In genomic region chr10:94889123-94889522, GRCh38 we compare ENCODE assay signal across 38 cellular contexts. TPM values are rescaled to one million over a fixed set of nuclear protein-coding genes. Genes with fewer than 3 reads are reported as not detected.
"Had no signal": no experiment of that assay in that cellular context is flagged by ENCODE, and none has a peak within 500 bp of the region (broad histone marks: within the 10 kb centered on the region; RNA-seq: fewer than 3 reads in every experiment).

No MANE protein-coding gene starts in this region.

- H3K27ac ChIP-seq: adrenal gland, ascending aorta, body of pancreas, brain microvascular endothelial cell, breast epithelium, cardiac muscle cell had no signal

- H3K9me3 ChIP-seq: adrenal gland, ascending aorta, body of pancreas had no signal

- ATAC-seq: activated naive CD4-positive, alpha-beta T cell treated with anti-CD3 and anti-CD28 coated beads, Interleukin-2, amount 50 U/mL, for 72 hours; activated naive CD8-positive, alpha-beta T cell treated with anti-CD3 and anti-CD28 coated beads, Interleukin-2, amount 50 U/mL, for 24 hours; activated T-cell treated with anti-CD3 and anti-CD28 coated beads, Interleukin-2, amount 50 U/mL, for 4 hours; activated T-cell treated with anti-CD3 and anti-CD28 coated beads, Interleukin-2, amount 50 U/mL, for 72 hours; activated T-helper 17 cell treated with anti-CD3 and anti-CD28 coated beads, Interleukin-2, amount 50 U/mL, for 72 hours; body of pancreas had no signal

- H3K36me3 ChIP-seq: adrenal gland, ascending aorta, brain microvascular endothelial cell, breast epithelium, cardiac muscle cell had no signal

- H3K27me3 ChIP-seq: adrenal gland, ascending aorta, body of pancreas, brain microvascular endothelial cell, breast epithelium, cardiac muscle cell had no signal

- H3K4me3 ChIP-seq: adrenal gland, ascending aorta, body of pancreas, breast epithelium, cardiac muscle cell had no signal

- H3K4me1 ChIP-seq: adrenal gland, ascending aorta, body of pancreas, breast epithelium had no signal

- DNase-seq: activated effector memory CD4-positive, alpha-beta T cell treated with anti-CD3 and anti-CD28 coated beads, Interleukin-2, amount 50 U/mL, for 16 hours; activated effector memory CD4-positive, alpha-beta T cell treated with Interleukin-2 at 50 U/mL for 16 hours; activated gamma-delta T cell; activated gamma-delta T cell treated with Interleukin-2 at 50 U/mL for 16 hours; activated naive CD4-positive, alpha-beta T cell; activated naive CD4-positive, alpha-beta T cell treated with anti-CD3 and anti-CD28 coated beads for 36 hours; activated naive CD4-positive, alpha-beta T cell treated with anti-CD3 and anti-CD28 coated beads, Interleukin-2, amount 10 ng/mL, durations not matched to agents 7 days and 5 days; activated naive CD4-positive, alpha-beta T cell treated with anti-CD3 and anti-CD28 coated beads, Interleukin-2, amount 50 U/mL, for 16 hours; activated naive CD4-positive, alpha-beta T cell treated with Interleukin-2 at 50 U/mL for 16 hours; activated naive CD8-positive, alpha-beta T cell treated with anti-CD3 and anti-CD28 coated beads for 36 hours; activated naive CD8-positive, alpha-beta T cell treated with anti-CD3 and anti-CD28 coated beads, Interleukin-2, amount 10 ng/mL, durations not matched to agents 7 days and 5 days; activated naive CD8-positive, alpha-beta T cell treated with anti-CD3 and anti-CD28 coated beads, Interleukin-2, amount 50 U/mL, for 24 hours; activated T-cell treated with anti-CD3 and anti-CD28 coated beads, Interleukin-2, amount 50 U/mL, for 1 hour; activated T-cell treated with anti-CD3 and anti-CD28 coated beads, Interleukin-2, amount 50 U/mL, for 24 hours; activated T-cell treated with anti-CD3 and anti-CD28 coated beads, Interleukin-2, amount 50 U/mL, for 4 hours; activated T-cell treated with anti-CD3 and anti-CD28 coated beads, Interleukin-2, amount 50 U/mL, for 48 hours; activated T-cell treated with anti-CD3 and anti-CD28 coated beads, Interleukin-2, amount 50 U/mL, for 72 hours; adrenal gland; amniotic stem cell; amygdala; anterior cingulate cortex; aorta; body of pancreas; brain microvascular endothelial cell; caudate nucleus; central memory CD4-positive, alpha-beta T cell; cerebellar nuclear complex had no signal

- FAIRE-seq: astrocyte, bronchial epithelial cell had no signal

RNA-seq across cellular contexts. Expression of gene CYP2C9, which starts 49.3 kb away (rescaled TPM):
- total RNA-seq: activated naive CD4-positive, alpha-beta T cell treated with anti-CD3 and anti-CD28 coated beads for 36 hours; activated naive CD4-positive, alpha-beta T cell treated with anti-CD3 and anti-CD28 coated beads, Interleukin-2, amount 50 U/mL, for 72 hours; activated naive CD8-positive, alpha-beta T cell treated with anti-CD3 and anti-CD28 coated beads for 36 hours; activated naive CD8-positive, alpha-beta T cell treated with anti-CD3 and anti-CD28 coated beads, Interleukin-2, amount 10 ng/mL, durations not matched to agents 7 days and 5 days; activated T-cell treated with anti-CD3 and anti-CD28 coated beads, Interleukin-2, amount 50 U/mL, for 72 hours; activated T-helper 1 cell treated with anti-CD3 and anti-CD28 coated beads, Interleukin-12 subunit alpha, Interleukin-12 subunit beta, Interleukin-2, Interleukin-4 antibody, amounts not matched to agents 30 ng/mL and 10 ng/mL and 1 ng/mL, durations not matched to agents 14 hours and 24 hours and 36 hours; activated T-helper 17 cell treated with anti-CD3 and anti-CD28 coated beads, Interleukin-2, amount 50 U/mL, for 72 hours; activated T-helper 2 cell treated with anti-CD3 and anti-CD28 coated beads, Interferon-gamma antibody, Interleukin-2, Interleukin-4, amounts not matched to agents 10 μg/mL and 5 μg/mL and 100 μg/mL, durations not matched to agents 14 hours and 24 hours and 36 hours; aorta; ascending aorta; astrocyte; breast epithelium; bronchial epithelial cell; cardiac muscle cell; cardiac septum; cerebellum had no signal
